In the genomic region with DNA sequence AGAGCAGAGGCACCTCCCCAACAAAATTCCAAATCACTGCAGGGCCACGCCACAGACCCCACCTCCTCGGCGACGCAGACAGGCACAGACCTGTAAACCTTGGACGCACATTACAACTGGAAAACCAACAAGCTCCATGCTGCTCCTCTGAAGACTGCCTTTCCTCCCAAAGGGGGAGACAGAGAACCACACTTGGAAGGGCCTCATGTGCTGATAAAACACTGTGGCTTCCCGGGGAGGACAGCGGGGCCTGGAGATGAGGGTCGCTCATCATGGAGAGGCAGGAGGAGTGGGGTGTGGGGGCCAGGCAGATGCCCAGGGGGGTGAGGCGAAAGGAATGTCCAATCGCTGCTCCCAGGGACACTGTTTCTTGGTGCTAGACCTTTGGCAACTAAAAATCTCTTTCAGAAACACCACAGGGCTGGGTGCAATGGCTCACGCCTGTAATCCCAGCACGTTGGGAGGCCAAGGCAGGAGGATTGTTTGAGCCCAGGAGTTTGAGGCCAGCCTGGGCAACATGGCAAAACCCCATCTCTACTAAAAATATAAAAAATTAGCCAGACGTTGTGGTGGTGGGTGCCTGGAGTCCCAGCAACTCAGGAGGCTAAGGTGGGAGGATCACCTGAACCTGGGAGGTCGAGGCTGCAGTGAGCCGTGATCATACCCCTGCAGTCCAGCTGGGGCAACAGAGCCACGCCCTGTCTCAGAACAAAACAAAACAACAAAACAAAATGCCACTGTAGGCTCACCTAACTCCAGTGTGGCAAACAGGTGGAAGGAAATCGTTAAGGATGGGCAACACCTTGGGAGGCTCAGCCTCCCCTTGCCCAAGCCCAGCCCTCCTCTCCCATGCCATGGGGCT, we compare ENCODE assay signal across 9 cellular contexts. TPM values are rescaled to one million over a fixed set of nuclear protein-coding genes. Genes with fewer than 3 reads are reported as not detected.
DNase-seq lines count a peak whose midpoint lies in the region; TF ChIP-seq lines count a peak whose summit lies in the region.
"Had no signal": no experiment of that assay in that cellular context is flagged by ENCODE, and none has a peak within 500 bp of the region (broad histone marks: within the 10 kb centered on the region; RNA-seq: fewer than 3 reads in every experiment).

No MANE protein-coding gene starts in this region.

- POLR2A ChIA-PET in activated CD4-positive, alpha-beta T cell treated with anti-CD3 and anti-CD28 coated beads, Interleukin-2, amount 10 ng/mL, durations not matched to agents 7 days and 5 days (lab: Charles Lee): no interaction called here

- H3K9me3 ChIP-seq in transverse colon: no peaks in the 10 kb centered on the region

- no peaks in the 10 kb centered on the region for H3K36me3 ChIP-seq in transverse colon

- no peak overlapping the region for H3K4me3 Mint-ChIP-seq in activated CD4-positive, alpha-beta T cell treated with anti-CD3 and anti-CD28 coated beads, Interleukin-2, amount 10 ng/mL, durations not matched to agents 7 days and 5 days
- no peak overlapping the region for H3K4me3 Mint-ChIP-seq in activated CD4-positive, alpha-beta T cell treated with anti-CD3 and anti-CD28 coated beads, Interleukin-2, amount 10 ng/mL, durations not matched to agents 24 days and 14 days
- H3K4me3 Mint-ChIP-seq in activated T-helper 2 cell treated with anti-CD3 and anti-CD28 coated beads, Interferon-gamma antibody, Interleukin-2, Interleukin-4, amounts not matched to agents 10 μg/mL and 5 μg/mL and 100 μg/mL, durations not matched to agents 14 hours and 24 hours and 36 hours (ENCODE audit: low read depth): no peak overlapping the region

- 87 to 90% methylated on average over 2 to 17 of the region's 17 CpGs for WGBS in transverse colon (ENCODE audit: low coverage in 1 of 2), 2 donors

- peak overlapping the region; percentile 50 for H3K27ac Mint-ChIP-seq in activated CD4-positive, alpha-beta T cell treated with anti-CD3 and anti-CD28 coated beads, Interleukin-2, amount 10 ng/mL, durations not matched to agents 7 days and 5 days
- H3K27ac Mint-ChIP-seq in activated CD4-positive, alpha-beta T cell treated with anti-CD3 and anti-CD28 coated beads, Interleukin-2, amount 10 ng/mL, durations not matched to agents 24 days and 14 days: no peak overlapping the region
- H3K27ac Mint-ChIP-seq in activated T-helper 2 cell treated with anti-CD3 and anti-CD28 coated beads, Interferon-gamma antibody, Interleukin-2, Interleukin-4, amounts not matched to agents 10 μg/mL and 5 μg/mL and 100 μg/mL, durations not matched to agents 14 hours and 24 hours and 36 hours: no peak overlapping the region

- no peaks in the 10 kb centered on the region for H3K9me3 Mint-ChIP-seq in activated CD4-positive, alpha-beta T cell treated with anti-CD3 and anti-CD28 coated beads, Interleukin-2, amount 10 ng/mL, durations not matched to agents 7 days and 5 days
- H3K9me3 Mint-ChIP-seq in activated CD4-positive, alpha-beta T cell treated with anti-CD3 and anti-CD28 coated beads, Interleukin-2, amount 10 ng/mL, durations not matched to agents 24 days and 14 days: no peaks in the 10 kb centered on the region
- H3K9me3 Mint-ChIP-seq in activated T-helper 2 cell treated with anti-CD3 and anti-CD28 coated beads, Interferon-gamma antibody, Interleukin-2, Interleukin-4, amounts not matched to agents 10 μg/mL and 5 μg/mL and 100 μg/mL, durations not matched to agents 14 hours and 24 hours and 36 hours: peaks cover 3% of the 10 kb centered on the region

- intact Hi-C loops in activated CD4-positive, alpha-beta T cell treated with anti-CD3 and anti-CD28 coated beads, Interleukin-2, amount 10 ng/mL, durations not matched to agents 24 days and 14 days (cut with micrococcal nuclease): no loop called here
- intact Hi-C loops in transverse colon (cut with DNase I; ENCODE audit: low total_unique reads): no loop called here
- intact Hi-C loops in activated T-helper 2 cell treated with anti-CD3 and anti-CD28 coated beads, Interferon-gamma antibody, Interleukin-2, Interleukin-4, amounts not matched to agents 10 μg/mL and 5 μg/mL and 100 μg/mL, durations not matched to agents 14 hours and 24 hours and 36 hours (cut with micrococcal nuclease): no loop called here

- no peak overlapping the region for H3K4me3 ChIP-seq in transverse colon

- peaks cover 10% of the 10 kb centered on the region for H3K36me3 Mint-ChIP-seq in activated CD4-positive, alpha-beta T cell treated with anti-CD3 and anti-CD28 coated beads, Interleukin-2, amount 10 ng/mL, durations not matched to agents 7 days and 5 days (ENCODE audit: low read depth)
- H3K36me3 Mint-ChIP-seq in activated CD4-positive, alpha-beta T cell treated with anti-CD3 and anti-CD28 coated beads, Interleukin-2, amount 10 ng/mL, durations not matched to agents 24 days and 14 days (ENCODE audit: low read depth): peaks cover 11% of the 10 kb centered on the region
- peaks cover 11% of the 10 kb centered on the region for H3K36me3 Mint-ChIP-seq in activated T-helper 2 cell treated with anti-CD3 and anti-CD28 coated beads, Interferon-gamma antibody, Interleukin-2, Interleukin-4, amounts not matched to agents 10 μg/mL and 5 μg/mL and 100 μg/mL, durations not matched to agents 14 hours and 24 hours and 36 hours (ENCODE audit: low read depth)

- no peaks in the 10 kb centered on the region for H3K27me3 ChIP-seq in transverse colon

- no peak for TF ChIP-seq EP300 in transverse colon (IDR thresholded peaks at IDR 0.05; ENCODE audit: low read depth)

- no peak overlapping the region for H3K27ac ChIP-seq in transverse colon

- DNase-seq in activated CD4-positive, alpha-beta T cell treated with anti-CD3 and anti-CD28 coated beads, Interleukin-2, amount 10 ng/mL, durations not matched to agents 7 days and 5 days: no peak
- DNase-seq in activated CD4-positive, alpha-beta T cell treated with anti-CD3 and anti-CD28 coated beads, Interleukin-2, amount 10 ng/mL, durations not matched to agents 24 days and 14 days: no peak
- DNase-seq in amniotic epithelial cell (ENCODE audit: low read depth) (peak; percentile 53), hepatic stellate cell (ENCODE audit: low spot score) (peak; percentile 28), transverse colon (no peak), SKM-1 (lab: John Stamatoyannopoulos, UW; ENCODE audit: unreplicated experiment) (no peak)
- DNase-seq in central memory CD4-positive, alpha-beta T cell: no peak
- DNase-seq in activated T-helper 2 cell treated with anti-CD3 and anti-CD28 coated beads, Interferon-gamma antibody, Interleukin-2, Interleukin-4, amounts not matched to agents 10 μg/mL and 5 μg/mL and 100 μg/mL, durations not matched to agents 14 hours and 24 hours and 36 hours (ENCODE audit: low spot score): no peak
- DNase-seq: NCI-H2029 treated with DMSO at 0.1 percent for 48 hours had no signal

- CTCF ChIA-PET in activated CD4-positive, alpha-beta T cell treated with anti-CD3 and anti-CD28 coated beads, Interleukin-2, amount 10 ng/mL, durations not matched to agents 7 days and 5 days (lab: Charles Lee): no interaction called here

- in situ Hi-C loops in transverse colon (cut with MboI; ENCODE audit: low pct_ligation_motif_present in 1 of 4, low pct_unique_long_range_greater_than_20kb in 1 of 4, low sequenced_read_pairs in 3 of 4): no loop called here

- no peak for TF ChIP-seq POLR2A in transverse colon (IDR thresholded peaks at IDR 0.05)

- peaks cover 5% of the 10 kb centered on the region for H3K4me1 Mint-ChIP-seq in activated CD4-positive, alpha-beta T cell treated with anti-CD3 and anti-CD28 coated beads, Interleukin-2, amount 10 ng/mL, durations not matched to agents 7 days and 5 days
- peaks cover 3% of the 10 kb centered on the region for H3K4me1 Mint-ChIP-seq in activated CD4-positive, alpha-beta T cell treated with anti-CD3 and anti-CD28 coated beads, Interleukin-2, amount 10 ng/mL, durations not matched to agents 24 days and 14 days
- peaks cover 4% of the 10 kb centered on the region for H3K4me1 Mint-ChIP-seq in activated T-helper 2 cell treated with anti-CD3 and anti-CD28 coated beads, Interferon-gamma antibody, Interleukin-2, Interleukin-4, amounts not matched to agents 10 μg/mL and 5 μg/mL and 100 μg/mL, durations not matched to agents 14 hours and 24 hours and 36 hours (ENCODE audit: low read depth)

- no peaks in the 10 kb centered on the region for H3K27me3 Mint-ChIP-seq in activated CD4-positive, alpha-beta T cell treated with anti-CD3 and anti-CD28 coated beads, Interleukin-2, amount 10 ng/mL, durations not matched to agents 7 days and 5 days
- no peaks in the 10 kb centered on the region for H3K27me3 Mint-ChIP-seq in activated CD4-positive, alpha-beta T cell treated with anti-CD3 and anti-CD28 coated beads, Interleukin-2, amount 10 ng/mL, durations not matched to agents 24 days and 14 days
- H3K27me3 Mint-ChIP-seq in activated T-helper 2 cell treated with anti-CD3 and anti-CD28 coated beads, Interferon-gamma antibody, Interleukin-2, Interleukin-4, amounts not matched to agents 10 μg/mL and 5 μg/mL and 100 μg/mL, durations not matched to agents 14 hours and 24 hours and 36 hours (ENCODE audit: low read depth): no peaks in the 10 kb centered on the region

- peaks cover 0 to 20% (median 9%) of the 10 kb centered on the region in 4 donors for H3K4me1 ChIP-seq in transverse colon

- TF ChIP-seq CTCF in transverse colon (IDR thresholded peaks at IDR 0.05): peak in 4 of 5 experiments; percentile 22 to 52 (median 36)

RNA-seq across cellular contexts. Expression of gene ABHD12, which starts 53.8 kb away (rescaled TPM):
- total RNA-seq in activated CD4-positive, alpha-beta T cell treated with anti-CD3 and anti-CD28 coated beads, Interleukin-2, amount 10 ng/mL, durations not matched to agents 7 days and 5 days: 10 to 100 TPM; 27.1 to 27.6 TPM
- total RNA-seq in activated CD4-positive, alpha-beta T cell treated with anti-CD3 and anti-CD28 coated beads, Interleukin-2, amount 10 ng/mL, durations not matched to agents 24 days and 14 days: 28.7 and 30.0 TPM in 2 replicates
- total RNA-seq in transverse colon: 100 to 1,000 TPM in 1 of 4 donors, 10 to 100 TPM in 3; 67.3 to 103 (median 73.4) TPM
- total RNA-seq in activated T-helper 2 cell treated with anti-CD3 and anti-CD28 coated beads, Interferon-gamma antibody, Interleukin-2, Interleukin-4, amounts not matched to agents 10 μg/mL and 5 μg/mL and 100 μg/mL, durations not matched to agents 14 hours and 24 hours and 36 hours: 29.0 and 29.5 TPM in 2 replicates

Comparison
In these comparisons a context has a peak if more than half of its experiments do, and no peak if none do; other contexts are left out.
1. DNase-seq: peak in amniotic epithelial cell (single experiment) and hepatic stellate cell (single experiment); none in activated CD4-positive, alpha-beta T cell treated with anti-CD3 and anti-CD28 coated beads, Interleukin-2, amount 10 ng/mL, durations not matched to agents 7 days and 5 days (single experiment), activated CD4-positive, alpha-beta T cell treated with anti-CD3 and anti-CD28 coated beads, Interleukin-2, amount 10 ng/mL, durations not matched to agents 24 days and 14 days (single experiment), transverse colon (single experiment), SKM-1 (single experiment), central memory CD4-positive, alpha-beta T cell (single experiment) and activated T-helper 2 cell treated with anti-CD3 and anti-CD28 coated beads, Interferon-gamma antibody, Interleukin-2, Interleukin-4, amounts not matched to agents 10 μg/mL and 5 μg/mL and 100 μg/mL, durations not matched to agents 14 hours and 24 hours and 36 hours (single experiment).